In the genomic region with DNA sequence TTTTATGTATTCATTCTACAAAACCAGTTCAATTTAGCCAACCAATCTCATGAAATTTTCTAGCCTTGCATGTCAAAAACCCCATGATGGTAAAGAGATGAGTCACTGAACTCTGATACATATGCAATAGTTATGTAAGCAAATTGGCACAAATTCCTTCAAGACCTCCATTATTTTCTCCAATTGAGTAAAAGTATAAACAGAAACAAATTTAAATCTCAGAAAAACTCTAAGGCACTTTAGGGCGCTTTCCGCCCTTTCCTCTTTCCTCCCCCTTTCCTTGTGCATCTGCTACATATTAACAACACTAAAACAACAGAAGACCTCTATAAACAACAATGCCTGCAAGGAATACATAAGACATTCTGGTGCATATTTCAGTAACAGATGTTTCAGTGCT, we compare ENCODE assay signal across 19 cellular contexts. TPM values are rescaled to one million over a fixed set of nuclear protein-coding genes. Genes with fewer than 3 reads are reported as not detected.
A peak's percentile ranks its signal among the peaks of the same experiment; 100 is the strongest.
DNase-seq lines count a peak whose midpoint lies in the region; ATAC-seq and TF ChIP-seq lines count a peak whose summit lies in the region.
"Had no signal": no experiment of that assay in that cellular context is flagged by ENCODE, and none has a peak within 500 bp of the region (broad histone marks: within the 10 kb centered on the region; RNA-seq: fewer than 3 reads in every experiment).

No MANE protein-coding gene starts in this region.

- no peaks in the 10 kb centered on the region for H3K4me1 Mint-ChIP-seq in activated CD4-positive, alpha-beta memory T cell treated with anti-CD3 and anti-CD28 coated beads, Interleukin-2, amount 10 ng/mL, durations not matched to agents 7 days and 5 days

- no peaks in the 10 kb centered on the region for H3K27me3 ChIP-seq in ACC112 (ENCODE audit: insufficient read depth, low read length)
- H3K27me3 ChIP-seq: left lung, ovary, upper lobe of left lung had no signal

- H3K27ac Mint-ChIP-seq in activated CD4-positive, alpha-beta memory T cell treated with anti-CD3 and anti-CD28 coated beads, Interleukin-2, amount 10 ng/mL, durations not matched to agents 7 days and 5 days, result no peak overlapping the region
- H3K27ac Mint-ChIP-seq: activated CD8-positive, alpha-beta T cell treated with anti-CD3 and anti-CD28 coated beads for 36 hours; stimulated activated naive B cell treated with anti-CD40 and anti-IgM and Interleukin-4, amounts not matched to agents 10 μg/mL and 1 μg/mL and 100 μg/mL, for 72 hours had no signal

- POLR2A ChIA-PET in activated CD4-positive, alpha-beta memory T cell treated with anti-CD3 and anti-CD28 coated beads, Interleukin-2, amount 10 ng/mL, durations not matched to agents 7 days and 5 days (lab: Charles Lee), result no interaction called here

- H3K9me3 Mint-ChIP-seq in activated CD4-positive, alpha-beta memory T cell treated with anti-CD3 and anti-CD28 coated beads, Interleukin-2, amount 10 ng/mL, durations not matched to agents 7 days and 5 days, result no peaks in the 10 kb centered on the region
- H3K9me3 Mint-ChIP-seq: activated CD8-positive, alpha-beta T cell treated with anti-CD3 and anti-CD28 coated beads for 36 hours had no signal

- no peaks in the 10 kb centered on the region for H3K36me3 Mint-ChIP-seq in activated CD4-positive, alpha-beta memory T cell treated with anti-CD3 and anti-CD28 coated beads, Interleukin-2, amount 10 ng/mL, durations not matched to agents 7 days and 5 days (ENCODE audit: low read depth)

- peaks cover 13% of the 10 kb centered on the region for H3K4me1 ChIP-seq in ACC112 (ENCODE audit: control insufficient read depth, insufficient read depth, low read length, unreplicated experiment)

- H3K4me3 ChIP-seq in ACC112 (ENCODE audit: low read depth, low read length) (no peak overlapping the region), astrocyte of the spinal cord (ENCODE audit: low read depth, low read length) (no peak overlapping the region)
- H3K4me3 ChIP-seq: left lung, ovary, PC-9, upper lobe of left lung had no signal

- TF ChIP-seq CTCF in astrocyte of the spinal cord (IDR thresholded peaks at IDR 0.05; ENCODE audit: low read depth, low read length), result no peak

- peak; percentile 62 for DNase-seq in HS-5 (ENCODE audit: low read depth)
- peak; percentile 36 for DNase-seq in astrocyte of the spinal cord (ENCODE audit: low read depth, low spot score)
- DNase-seq in fibroblast of the conjunctiva (ENCODE audit: low read depth), result peak; percentile 67
- DNase-seq in epidermal melanocyte (ENCODE audit: insufficient read length, low spot score), result no peak
- no peak for DNase-seq in activated CD4-positive, alpha-beta memory T cell treated with anti-CD3 and anti-CD28 coated beads, Interleukin-2, amount 10 ng/mL, durations not matched to agents 7 days and 5 days
- DNase-seq in activated gamma-delta T cell (lab: John Stamatoyannopoulos, UW), result no peak
- DNase-seq: activated CD8-positive, alpha-beta T cell treated with anti-CD3 and anti-CD28 coated beads for 36 hours; amygdala; KG1; left lung; NCI-H1436 treated with DMSO at 0.1 percent for 48 hours; ovary; PC-9; small intestine; stimulated activated naive B cell treated with anti-CD40 and anti-IgM and Interleukin-4, amounts not matched to agents 10 μg/mL and 1 μg/mL and 100 μg/mL, for 72 hours; upper lobe of left lung had no signal

- H3K4me3 Mint-ChIP-seq in activated CD4-positive, alpha-beta memory T cell treated with anti-CD3 and anti-CD28 coated beads, Interleukin-2, amount 10 ng/mL, durations not matched to agents 7 days and 5 days, result no peak overlapping the region
- H3K4me3 Mint-ChIP-seq: activated CD8-positive, alpha-beta T cell treated with anti-CD3 and anti-CD28 coated beads for 36 hours; stimulated activated naive B cell treated with anti-CD40 and anti-IgM and Interleukin-4, amounts not matched to agents 10 μg/mL and 1 μg/mL and 100 μg/mL, for 72 hours had no signal

- peaks cover 6% of the 10 kb centered on the region for H3K27me3 Mint-ChIP-seq in activated CD4-positive, alpha-beta memory T cell treated with anti-CD3 and anti-CD28 coated beads, Interleukin-2, amount 10 ng/mL, durations not matched to agents 7 days and 5 days
- H3K27me3 Mint-ChIP-seq: stimulated activated naive B cell treated with anti-CD40 and anti-IgM and Interleukin-4, amounts not matched to agents 10 μg/mL and 1 μg/mL and 100 μg/mL, for 72 hours had no signal

- H3K79me2 ChIP-seq in ACC112 (ENCODE audit: control insufficient read depth, insufficient read depth, low read length, unreplicated experiment), result peaks cover 14% of the 10 kb centered on the region

- H2AFZ ChIP-seq in ACC112 (ENCODE audit: low read length, unreplicated experiment), result no peak overlapping the region
- H2AFZ ChIP-seq: PC-9 had no signal

- peak overlapping the region; percentile 9; the same call in 1 of the 2 replicates for H3K27ac ChIP-seq in ACC112 (ENCODE audit: low read depth, low read length)
- H3K27ac ChIP-seq: left lung, ovary, upper lobe of left lung had no signal

- no peak for ATAC-seq in GM19395 (IDR thresholded peaks at IDR 0.05; ENCODE audit: unreplicated experiment)
- ATAC-seq: activated CD8-positive, alpha-beta T cell treated with anti-CD3 and anti-CD28 coated beads for 36 hours; HCT116; left lung; stimulated activated naive B cell treated with anti-CD40 and anti-IgM and Interleukin-4, amounts not matched to agents 10 μg/mL and 1 μg/mL and 100 μg/mL, for 72 hours had no signal

- CTCF ChIA-PET in activated CD4-positive, alpha-beta memory T cell treated with anti-CD3 and anti-CD28 coated beads, Interleukin-2, amount 10 ng/mL, durations not matched to agents 7 days and 5 days (lab: Charles Lee), result no interaction called here

- no peaks in the 10 kb centered on the region for H3K36me3 ChIP-seq in ACC112 (ENCODE audit: insufficient read depth, low read length)
- H3K36me3 ChIP-seq: left lung, ovary, upper lobe of left lung had no signal

- in situ Hi-C loops in astrocyte of the spinal cord (cut with HindIII; ENCODE audit: low sequenced_read_pairs), result no loop called here

RNA-seq across cellular contexts. Expression of gene KIF13A, which starts 48.5 kb away (rescaled TPM):
- not detected for total RNA-seq in activated CD4-positive, alpha-beta memory T cell treated with anti-CD3 and anti-CD28 coated beads, Interleukin-2, amount 10 ng/mL, durations not matched to agents 7 days and 5 days
- total RNA-seq: activated CD8-positive, alpha-beta T cell treated with anti-CD3 and anti-CD28 coated beads for 36 hours had no signal

Comparison
In these comparisons a context has a peak if more than half of its experiments do, and no peak if none do; other contexts are left out.
1. DNase-seq: peak in HS-5 (single experiment), astrocyte of the spinal cord (single experiment) and fibroblast of the conjunctiva (single experiment); none in epidermal melanocyte (single experiment), activated CD4-positive, alpha-beta memory T cell treated with anti-CD3 and anti-CD28 coated beads, Interleukin-2, amount 10 ng/mL, durations not matched to agents 7 days and 5 days (single experiment) and activated gamma-delta T cell (single experiment).